ENCODE assay signal across 24 cellular contexts in genomic region chr6:46207174-46207573, GRCh38. TPM values are rescaled to one million over a fixed set of nuclear protein-coding genes. Genes with fewer than 3 reads are reported as not detected.
"Had no signal": no experiment of that assay in that cellular context is flagged by ENCODE, and none has a peak within 500 bp of the region (broad histone marks: within the 10 kb centered on the region; RNA-seq: fewer than 3 reads in every experiment).

No MANE protein-coding gene starts in this region.

- ATAC-seq: gastroesophageal sphincter; left lobe of liver; naive thymus-derived CD8-positive, alpha-beta T cell; right lobe of liver; stimulated activated effector memory CD8-positive, alpha-beta T cell treated with anti-CD3 and anti-CD28 coated beads, Interleukin-12 subunit alpha, Interleukin-12 subunit beta, amount 100 ng/mL, for 72 hours; stimulated activated naive CD8-positive, alpha-beta T cell treated with anti-CD3 and anti-CD28 coated beads, Interleukin-15, amount 100 ng/mL, for 72 hours had no signal

- DNase-seq: activated CD4-positive, alpha-beta memory T cell treated with anti-CD3 and anti-CD28 coated beads for 36 hours; activated CD4-positive, alpha-beta T cell treated with anti-CD3 and anti-CD28 coated beads for 48 hours; activated naive CD4-positive, alpha-beta T cell treated with Interleukin-2 at 50 U/mL for 16 hours; activated naive CD8-positive, alpha-beta T cell treated with anti-CD3 and anti-CD28 coated beads for 36 hours; activated T-cell treated with anti-CD3 and anti-CD28 coated beads, Interleukin-2, amount 50 U/mL, for 48 hours; esophagus squamous epithelium; kidney; naive thymus-derived CD8-positive, alpha-beta T cell; right lobe of liver; small intestine; stimulated activated CD4-positive, alpha-beta T cell treated with anti-CD3 and anti-CD28 coated beads, Interleukin-2, amount 100 ng/mL, for 24 hours; stimulated activated naive CD8-positive, alpha-beta T cell treated with anti-CD3 and anti-CD28 coated beads, Interleukin-15, amount 100 ng/mL, for 72 hours; T1000 had no signal

- H3K9me3 Mint-ChIP-seq: activated CD4-positive, alpha-beta memory T cell treated with anti-CD3 and anti-CD28 coated beads for 36 hours; activated naive CD8-positive, alpha-beta T cell treated with anti-CD3 and anti-CD28 coated beads for 36 hours; mesothelial cell of epicardium; stimulated activated effector memory CD8-positive, alpha-beta T cell treated with anti-CD3 and anti-CD28 coated beads, Interleukin-12 subunit alpha, Interleukin-12 subunit beta, amount 100 ng/mL, for 72 hours had no signal

- H3K27ac Mint-ChIP-seq: activated CD4-positive, alpha-beta memory T cell treated with anti-CD3 and anti-CD28 coated beads for 36 hours; activated naive CD8-positive, alpha-beta T cell treated with anti-CD3 and anti-CD28 coated beads for 36 hours; mesothelial cell of epicardium; stimulated activated effector memory CD8-positive, alpha-beta T cell treated with anti-CD3 and anti-CD28 coated beads, Interleukin-12 subunit alpha, Interleukin-12 subunit beta, amount 100 ng/mL, for 72 hours; stimulated activated naive CD8-positive, alpha-beta T cell treated with anti-CD3 and anti-CD28 coated beads, Interleukin-15, amount 100 ng/mL, for 72 hours had no signal

- H3K36me3 ChIP-seq: esophagus squamous epithelium, gastroesophageal sphincter, right lobe of liver, suprapubic skin, tibial nerve had no signal

- H3K4me1 Mint-ChIP-seq: activated naive CD8-positive, alpha-beta T cell treated with anti-CD3 and anti-CD28 coated beads for 36 hours; mesothelial cell of epicardium; naive thymus-derived CD8-positive, alpha-beta T cell; stimulated activated effector memory CD8-positive, alpha-beta T cell treated with anti-CD3 and anti-CD28 coated beads, Interleukin-12 subunit alpha, Interleukin-12 subunit beta, amount 100 ng/mL, for 72 hours; stimulated activated naive CD8-positive, alpha-beta T cell treated with anti-CD3 and anti-CD28 coated beads, Interleukin-15, amount 100 ng/mL, for 72 hours had no signal

- H3K27me3 ChIP-seq: esophagus squamous epithelium, gastroesophageal sphincter, right lobe of liver, suprapubic skin, tibial nerve had no signal

- H3K27ac ChIP-seq: coronary artery, esophagus squamous epithelium, gastroesophageal sphincter, right lobe of liver, suprapubic skin, tibial nerve had no signal

- H3K36me3 Mint-ChIP-seq: activated CD4-positive, alpha-beta memory T cell treated with anti-CD3 and anti-CD28 coated beads for 36 hours; activated naive CD8-positive, alpha-beta T cell treated with anti-CD3 and anti-CD28 coated beads for 36 hours; mesothelial cell of epicardium; naive thymus-derived CD8-positive, alpha-beta T cell; stimulated activated effector memory CD8-positive, alpha-beta T cell treated with anti-CD3 and anti-CD28 coated beads, Interleukin-12 subunit alpha, Interleukin-12 subunit beta, amount 100 ng/mL, for 72 hours had no signal

- H3K9me3 ChIP-seq: esophagus squamous epithelium, gastroesophageal sphincter, right lobe of liver, suprapubic skin, tibial nerve had no signal

- H3K4me1 ChIP-seq: esophagus squamous epithelium, gastroesophageal sphincter, right lobe of liver, suprapubic skin, tibial nerve had no signal

- H3K4me3 Mint-ChIP-seq: activated CD4-positive, alpha-beta memory T cell treated with anti-CD3 and anti-CD28 coated beads for 36 hours; activated naive CD8-positive, alpha-beta T cell treated with anti-CD3 and anti-CD28 coated beads for 36 hours; mesothelial cell of epicardium; naive thymus-derived CD8-positive, alpha-beta T cell; stimulated activated effector memory CD8-positive, alpha-beta T cell treated with anti-CD3 and anti-CD28 coated beads, Interleukin-12 subunit alpha, Interleukin-12 subunit beta, amount 100 ng/mL, for 72 hours; stimulated activated naive CD8-positive, alpha-beta T cell treated with anti-CD3 and anti-CD28 coated beads, Interleukin-15, amount 100 ng/mL, for 72 hours had no signal

- H3K4me3 ChIP-seq: coronary artery, esophagus squamous epithelium, gastroesophageal sphincter, right lobe of liver, suprapubic skin, tibial nerve had no signal

RNA-seq across cellular contexts. Expression of gene ENPP5, which starts 36.4 kb away (rescaled TPM):
- total RNA-seq: lung microvascular endothelial cell; osteocyte; pulmonary artery endothelial cell; T-helper 1 cell treated with Interleukin-12 subunit alpha and Interleukin-12 subunit beta and Interleukin-4 antibody, amounts not matched to agents 30 ng/mL and 1 ng/mL, for 36 hours had no signal
